In the genomic region with DNA sequence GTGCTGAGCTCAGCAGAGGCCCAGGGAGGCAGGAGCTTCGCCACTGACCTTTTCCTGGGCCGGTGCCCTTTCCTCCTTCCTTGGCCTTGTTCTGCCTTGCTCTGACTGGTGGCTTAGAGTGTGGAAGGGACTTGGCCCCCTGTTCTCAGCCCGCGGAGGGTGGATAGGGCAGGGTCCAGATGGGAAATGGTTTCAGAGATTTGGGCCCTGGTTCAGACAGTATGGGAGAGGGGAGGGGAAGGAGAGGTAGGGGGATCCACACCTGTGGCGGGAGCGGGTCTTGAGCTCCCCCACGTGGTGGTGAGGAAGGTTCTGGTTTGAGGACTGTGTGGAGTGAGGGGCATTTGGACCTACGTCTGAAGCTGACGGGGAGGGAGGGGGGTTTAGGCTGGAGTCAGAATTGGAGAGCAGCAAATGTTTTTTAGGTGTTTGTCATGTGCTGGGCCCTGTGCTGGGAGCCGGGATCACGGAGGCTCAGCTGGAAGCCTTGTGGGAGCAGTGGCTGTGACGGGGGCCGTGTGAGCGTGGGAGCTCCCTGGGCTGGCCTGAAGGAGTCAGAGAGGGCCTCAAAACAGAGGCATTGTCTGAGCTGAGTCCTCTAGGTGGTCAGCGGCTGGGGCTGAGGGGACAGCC, we compare ENCODE assay signal across 14 cellular contexts. TPM values are rescaled to one million over a fixed set of nuclear protein-coding genes. Genes with fewer than 3 reads are reported as not detected.
DNase-seq lines count a peak whose midpoint lies in the region; FAIRE-seq and TF ChIP-seq lines count a peak whose summit lies in the region.
"Had no signal": no experiment of that assay in that cellular context is flagged by ENCODE, and none has a peak within 500 bp of the region (broad histone marks: within the 10 kb centered on the region; RNA-seq: fewer than 3 reads in every experiment).

No MANE protein-coding gene starts in this region.

- intact Hi-C loops in endothelial cell of umbilical vein (cut with micrococcal nuclease): no loop called here
- intact Hi-C loops in activated T-helper 2 cell treated with anti-CD3 and anti-CD28 coated beads, Interferon-gamma antibody, Interleukin-2, Interleukin-4, amounts not matched to agents 10 μg/mL and 5 μg/mL and 100 μg/mL, durations not matched to agents 14 hours and 24 hours and 36 hours (cut with micrococcal nuclease): no loop called here

- H3K27ac ChIP-seq in endothelial cell of umbilical vein (ENCODE audit: insufficient read depth, low read depth, low read length): no peak overlapping the region
- no peak overlapping the region for H3K27ac ChIP-seq in neural cell (ENCODE audit: low read length)

- H4K20me1 ChIP-seq in endothelial cell of umbilical vein (replicated peaks; ENCODE audit: control insufficient read depth, extremely low read depth, insufficient read depth, low read length) (no peaks in the 10 kb centered on the region), neural cell (ENCODE audit: insufficient read depth) (no peaks in the 10 kb centered on the region)

- no peak for DNase-seq in GM10248 (ENCODE audit: extremely low spot score)
- peak; percentile 36 for DNase-seq in NAMALWA (ENCODE audit: low spot score)
- no peak for DNase-seq in endothelial cell of umbilical vein (ENCODE audit: low read depth, low spot score)
- no peak for DNase-seq in urothelium cell line (ENCODE audit: low spot score)
- no peak for DNase-seq in HK-2 (ENCODE audit: unreplicated experiment)
- DNase-seq in activated T-helper 2 cell treated with anti-CD3 and anti-CD28 coated beads, Interferon-gamma antibody, Interleukin-2, Interleukin-4, amounts not matched to agents 10 μg/mL and 5 μg/mL and 100 μg/mL, durations not matched to agents 14 hours and 24 hours and 36 hours (ENCODE audit: low spot score): no peak
- no peak for DNase-seq in NK-92 (lab: John Stamatoyannopoulos, UW; ENCODE audit: unreplicated experiment)
- DNase-seq: Calu3; NCI-H2171; stimulated activated CD4-positive, alpha-beta T cell treated with anti-CD3 and anti-CD28 coated beads, Interleukin-12 subunit alpha, Interleukin-12 subunit beta, amount 100 ng/mL, for 4 hours had no signal

- H3K9me1 ChIP-seq in endothelial cell of umbilical vein (replicated peaks; ENCODE audit: control insufficient read depth, extremely low read depth, insufficient read depth, low read length): no peaks in the 10 kb centered on the region

- H3K27me3 Mint-ChIP-seq in activated T-helper 2 cell treated with anti-CD3 and anti-CD28 coated beads, Interferon-gamma antibody, Interleukin-2, Interleukin-4, amounts not matched to agents 10 μg/mL and 5 μg/mL and 100 μg/mL, durations not matched to agents 14 hours and 24 hours and 36 hours (ENCODE audit: low read depth): no peaks in the 10 kb centered on the region

- H3K4me3 Mint-ChIP-seq in activated T-helper 2 cell treated with anti-CD3 and anti-CD28 coated beads, Interferon-gamma antibody, Interleukin-2, Interleukin-4, amounts not matched to agents 10 μg/mL and 5 μg/mL and 100 μg/mL, durations not matched to agents 14 hours and 24 hours and 36 hours (ENCODE audit: low read depth): no peak overlapping the region
- H3K4me3 Mint-ChIP-seq: memory B cell; stimulated activated effector memory CD8-positive, alpha-beta T cell treated with anti-CD3 and anti-CD28 coated beads, Interleukin-12 subunit alpha, Interleukin-12 subunit beta, amount 100 ng/mL, for 72 hours had no signal

- FAIRE-seq in endothelial cell of umbilical vein (lab: Jason Lieb, UNC): no peak
- FAIRE-seq in urothelium cell line (lab: Jason Lieb, UNC): no peak

- H3K27ac Mint-ChIP-seq in activated T-helper 2 cell treated with anti-CD3 and anti-CD28 coated beads, Interferon-gamma antibody, Interleukin-2, Interleukin-4, amounts not matched to agents 10 μg/mL and 5 μg/mL and 100 μg/mL, durations not matched to agents 14 hours and 24 hours and 36 hours: no peak overlapping the region
- H3K27ac Mint-ChIP-seq: memory B cell; stimulated activated effector memory CD8-positive, alpha-beta T cell treated with anti-CD3 and anti-CD28 coated beads, Interleukin-12 subunit alpha, Interleukin-12 subunit beta, amount 100 ng/mL, for 72 hours had no signal

- no peaks in the 10 kb centered on the region for H3K9me2 ChIP-seq in neural cell (ENCODE audit: insufficient read depth, low read length)

- no peak for TF ChIP-seq POLR2A in endothelial cell of umbilical vein (IDR thresholded peaks at IDR 0.05; ENCODE audit: low read depth, low read length)

- TF ChIP-seq RAD21 in neural cell (conservative IDR thresholded peaks at IDR 0.05): peak; percentile 34

- no peaks in the 10 kb centered on the region for H3K36me3 Mint-ChIP-seq in activated T-helper 2 cell treated with anti-CD3 and anti-CD28 coated beads, Interferon-gamma antibody, Interleukin-2, Interleukin-4, amounts not matched to agents 10 μg/mL and 5 μg/mL and 100 μg/mL, durations not matched to agents 14 hours and 24 hours and 36 hours (ENCODE audit: low read depth)
- H3K36me3 Mint-ChIP-seq: memory B cell; stimulated activated effector memory CD8-positive, alpha-beta T cell treated with anti-CD3 and anti-CD28 coated beads, Interleukin-12 subunit alpha, Interleukin-12 subunit beta, amount 100 ng/mL, for 72 hours had no signal

- H3K4me1 ChIP-seq in endothelial cell of umbilical vein (ENCODE audit: control insufficient read depth, extremely low read depth, insufficient read depth, low read length): peaks cover 8% of the 10 kb centered on the region

- H3K4me2 ChIP-seq in endothelial cell of umbilical vein (ENCODE audit: insufficient read depth, low read length): no peak overlapping the region
- H3K4me2 ChIP-seq in neural cell (ENCODE audit: low read length): no peak overlapping the region

- dilution Hi-C loops in endothelial cell of umbilical vein (cut with MboI; ENCODE audit: extremely low pct_ligation_motif_present, low sequenced_read_pairs): no loop called here

- H3K4me3 ChIP-seq in endothelial cell of umbilical vein (replicated peaks in 1 of 3; ENCODE audit: insufficient read depth in 1 of 3, low read depth in 1 of 3, low read length in 3 of 3): no peak overlapping the region
- H3K4me3 ChIP-seq in neural cell (ENCODE audit: low read length): no peak overlapping the region

- TF ChIP-seq CTCF in GM10248 (IDR thresholded peaks at IDR 0.05; ENCODE audit: control extremely low read depth, extremely low read depth, low read depth, missing control alignments): peak; percentile 25
- peak; percentile 8 to 14 for TF ChIP-seq CTCF in endothelial cell of umbilical vein (IDR thresholded peaks at IDR 0.05; ENCODE audit: extremely low read depth in 1 of 2, insufficient read depth in 1 of 2, low read depth in 1 of 2, low read length in 2 of 2)
- peak; percentile 43 for TF ChIP-seq CTCF in neural cell (IDR thresholded peaks at IDR 0.05; ENCODE audit: poor library complexity, severe bottlenecking)

- no TSS peak for BruUV-seq in endothelial cell of umbilical vein (replicated peaks; lab: Mats Ljungman, UMichigan)

- peaks cover 45 to 85% of the 10 kb centered on the region in 2 experiments for H3K36me3 ChIP-seq in endothelial cell of umbilical vein (ENCODE audit: control insufficient read depth in 2 of 2, extremely low read depth in 1 of 2, insufficient read depth in 2 of 2, low read length in 2 of 2)
- H3K36me3 ChIP-seq in neural cell (ENCODE audit: insufficient read depth, low read length): no peaks in the 10 kb centered on the region

- H3K4me1 Mint-ChIP-seq in activated T-helper 2 cell treated with anti-CD3 and anti-CD28 coated beads, Interferon-gamma antibody, Interleukin-2, Interleukin-4, amounts not matched to agents 10 μg/mL and 5 μg/mL and 100 μg/mL, durations not matched to agents 14 hours and 24 hours and 36 hours (ENCODE audit: low read depth): peaks cover 13% of the 10 kb centered on the region
- H3K4me1 Mint-ChIP-seq: memory B cell had no signal

- POLR2A ChIA-PET in GM10248 (lab: Yijun Ruan, JAX) (no interaction called here), endothelial cell of umbilical vein (lab: Charles Lee) (no interaction called here)

- peaks cover 87% of the 10 kb centered on the region for H3K79me2 ChIP-seq in endothelial cell of umbilical vein (ENCODE audit: control insufficient read depth, insufficient read depth, low read length)
- no peaks in the 10 kb centered on the region for H3K79me2 ChIP-seq in neural cell (replicated peaks; ENCODE audit: insufficient read depth, low read length)

- CTCF ChIA-PET in GM10248 (lab: Yijun Ruan, JAX) (interaction anchor here (2.9 kb wide), 1 partner anchor 9 kb away, joined by 11 read pairs; no protein-coding TSS in a partner anchor), endothelial cell of umbilical vein (lab: Charles Lee) (interaction anchor here (1.0 to 2.5 kb wide), 2 partner anchors 58 to 79 kb away, joined by 5 to 12 read pairs; no protein-coding TSS in a partner anchor)

- H3F3A ChIP-seq in neural cell (ENCODE audit: insufficient read depth, low read length, poor library complexity, severe bottlenecking): peaks cover 4% of the 10 kb centered on the region

- no peaks in the 10 kb centered on the region for H3K9me3 ChIP-seq in endothelial cell of umbilical vein (replicated peaks; ENCODE audit: control insufficient read depth, insufficient read depth, low read length)
- H3K9me3 ChIP-seq in neural cell (ENCODE audit: low read length): no peaks in the 10 kb centered on the region

- TF ChIP-seq EP300 in neural cell (conservative IDR thresholded peaks at IDR 0.05; ENCODE audit: poor library complexity, severe bottlenecking): no peak

- no peaks in the 10 kb centered on the region for H3K9me3 Mint-ChIP-seq in activated T-helper 2 cell treated with anti-CD3 and anti-CD28 coated beads, Interferon-gamma antibody, Interleukin-2, Interleukin-4, amounts not matched to agents 10 μg/mL and 5 μg/mL and 100 μg/mL, durations not matched to agents 14 hours and 24 hours and 36 hours
- H3K9me3 Mint-ChIP-seq: memory B cell; stimulated activated effector memory CD8-positive, alpha-beta T cell treated with anti-CD3 and anti-CD28 coated beads, Interleukin-12 subunit alpha, Interleukin-12 subunit beta, amount 100 ng/mL, for 72 hours had no signal

- H2AFZ ChIP-seq in endothelial cell of umbilical vein (ENCODE audit: low read depth, low read length) (no peak overlapping the region), neural cell (ENCODE audit: low read depth, low read length) (no peak overlapping the region)

- no peaks in the 10 kb centered on the region for H3K27me3 ChIP-seq in endothelial cell of umbilical vein (ENCODE audit: control insufficient read depth in 2 of 2, insufficient read depth in 2 of 2, low read length in 2 of 2)
- H3K27me3 ChIP-seq in neural cell (ENCODE audit: insufficient read depth, low read depth, low read length): no peaks in the 10 kb centered on the region

- no peak overlapping the region for H3K9ac ChIP-seq in endothelial cell of umbilical vein (replicated peaks; ENCODE audit: extremely low read depth, insufficient read depth, low read length)
- no peak overlapping the region for H3K9ac ChIP-seq in neural cell (ENCODE audit: low read length)

RNA-seq across cellular contexts. Expression of gene SHANK3, which starts 27.2 kb away (rescaled TPM):
- 137 and 158 TPM in 2 replicates for total RNA-seq in endothelial cell of umbilical vein
- polyA plus RNA-seq in endothelial cell of umbilical vein: 26.1 and 29.7 TPM in 2 replicates
- 11.8 and 19.1 TPM in 2 replicates for polyA plus RNA-seq in endothelial cell of umbilical vein (2011; cell fraction: cytosol; rRNA removed)
- 180 and 181 TPM in 2 replicates for polyA plus RNA-seq in endothelial cell of umbilical vein (2011; cell fraction: nucleus; rRNA removed)
- 37.4 and 44.9 TPM in 2 replicates for polyA plus RNA-seq in endothelial cell of umbilical vein (2012)
- 21.8 and 32.5 TPM in 2 replicates for polyA minus RNA-seq in endothelial cell of umbilical vein
- not detected for polyA minus RNA-seq in endothelial cell of umbilical vein (2011; cell fraction: cytosol; rRNA and poly(A)+ RNA removed)
- polyA minus RNA-seq in endothelial cell of umbilical vein (2011; cell fraction: nucleus; rRNA and poly(A)+ RNA removed): 55.9 and 115 TPM in 2 replicates
- polyA plus RNA-seq in neural cell: 5.5 and 6.3 TPM in 2 replicates
- 9.6 and 9.7 TPM in 2 replicates for polyA minus RNA-seq in neural cell
- total RNA-seq in activated T-helper 2 cell treated with anti-CD3 and anti-CD28 coated beads, Interferon-gamma antibody, Interleukin-2, Interleukin-4, amounts not matched to agents 10 μg/mL and 5 μg/mL and 100 μg/mL, durations not matched to agents 14 hours and 24 hours and 36 hours: 0.16 and 0.25 TPM in 2 replicates
- total RNA-seq: HT-29 had no signal

RNA-seq across cellular contexts. Expression of gene ACR, which starts 38.1 kb away (rescaled TPM):
- total RNA-seq in endothelial cell of umbilical vein: 4.1 and 4.9 TPM in 2 replicates
- polyA plus RNA-seq in endothelial cell of umbilical vein (0.43 and 0.91 TPM in 2 replicates), neural cell (not detected in 2 replicates)
- polyA plus RNA-seq in endothelial cell of umbilical vein (2011; cell fraction: cytosol; rRNA removed): 0.21 and 0.25 TPM in 2 replicates
- 4.4 and 4.5 TPM in 2 replicates for polyA plus RNA-seq in endothelial cell of umbilical vein (2011; cell fraction: nucleus; rRNA removed)
- polyA plus RNA-seq in endothelial cell of umbilical vein (2012): 0.60 and 0.82 TPM in 2 replicates
- polyA minus RNA-seq in endothelial cell of umbilical vein (1.1 and 3.4 TPM in 2 replicates), neural cell (not detected in 2 replicates)
- polyA minus RNA-seq in endothelial cell of umbilical vein (2011; cell fraction: cytosol; rRNA and poly(A)+ RNA removed): not detected
- 2.6 and 4.5 TPM in 2 replicates for polyA minus RNA-seq in endothelial cell of umbilical vein (2011; cell fraction: nucleus; rRNA and poly(A)+ RNA removed)
- not detected in 2 replicates for total RNA-seq in activated T-helper 2 cell treated with anti-CD3 and anti-CD28 coated beads, Interferon-gamma antibody, Interleukin-2, Interleukin-4, amounts not matched to agents 10 μg/mL and 5 μg/mL and 100 μg/mL, durations not matched to agents 14 hours and 24 hours and 36 hours
- total RNA-seq: Calu3, HT-29 had no signal

Comparison
In these comparisons a context has a peak if more than half of its experiments do, and no peak if none do; other contexts are left out.
1. RNA of gene SHANK3, which starts 27.2 kb away (total RNA-seq): 137 to 158 TPM in endothelial cell of umbilical vein; 0.16 to 0.25 TPM in activated T-helper 2 cell treated with anti-CD3 and anti-CD28 coated beads, Interferon-gamma antibody, Interleukin-2, Interleukin-4, amounts not matched to agents 10 μg/mL and 5 μg/mL and 100 μg/mL, durations not matched to agents 14 hours and 24 hours and 36 hours; every median in the first group is over 100 times any median in the second.
2. Peak in every context shown above with its lines, with median percentiles within 50 percentile points of each other: CTCF ChIP-seq.